In genomic region chr14:34539407-34540180, GRCh38 we compare ENCODE assay signal across 8 cellular contexts. TPM values are rescaled to one million over a fixed set of nuclear protein-coding genes. Genes with fewer than 3 reads are reported as not detected.
DNase-seq lines count a peak whose midpoint lies in the region; ATAC-seq and TF ChIP-seq lines count a peak whose summit lies in the region.

Gene EAPP, minus strand, starts transcription at chr14:34539701. Its CDS starts 73 bp downstream, at chr14:34539628.

- intact Hi-C loops in breast epithelium (cut with DNase I; ENCODE audit: low total_unique reads) = no loop called here

- TF ChIP-seq POLR2A in breast epithelium (IDR thresholded peaks at IDR 0.05) = peak; percentile 88

- ATAC-seq in GM18858 (IDR thresholded peaks at IDR 0.05; ENCODE audit: unreplicated experiment) (peak; percentile 99), HG03064 (IDR thresholded peaks at IDR 0.05; ENCODE audit: low read depth, unreplicated experiment) (peak; percentile 99)

- H3K9me3 ChIP-seq in breast epithelium = no peaks in the 10 kb centered on the region

- H3K4me3 ChIP-seq in breast epithelium = peak within 1 kb of the TSS; percentile 87 to 97 (median 88)

- TF ChIP-seq CTCF in breast epithelium (IDR thresholded peaks at IDR 0.05) = peak in 2 of 3 donors; percentile 14 to 23

- no peaks in the 10 kb centered on the region for H3K36me3 ChIP-seq in breast epithelium

- H3K27ac ChIP-seq in breast epithelium = peak within 1 kb of the TSS; percentile 97 to 99

- no peaks in the 10 kb centered on the region for H3K27me3 ChIP-seq in breast epithelium

- DNase-seq in T-helper 1 cell = peak; percentile 91 to 96 (median 94)
- peak; percentile 98 for DNase-seq in breast epithelium (ENCODE audit: low spot score in 2 of 2)
- peak; percentile 98 for DNase-seq in iris pigment epithelial cell (ENCODE audit: low read depth)
- peak; percentile 96 for DNase-seq in stimulated activated CD4-positive, alpha-beta T cell treated with anti-CD3 and anti-CD28 coated beads, Interleukin-15, amount 100 ng/mL, for 24 hours
- DNase-seq in NCI-H526 treated with DMSO at 0.1 percent for 48 hours (lab: John Stamatoyannopoulos, UW) = no peak
- no peak for DNase-seq in SHP77 (lab: John Stamatoyannopoulos, UW)

- peaks cover 0 to 4% of the 10 kb centered on the region in 2 donors for H3K4me1 ChIP-seq in breast epithelium

RNA-seq across cellular contexts. Expression of gene EAPP, which starts in this region (rescaled TPM):
- 10 to 100 TPM; 43.3 to 81.2 (median 43.8) TPM for total RNA-seq in breast epithelium

Comparison
In these comparisons a context has a peak if more than half of its experiments do, and no peak if none do; other contexts are left out.
1. DNase-seq: peak in T-helper 1 cell (5 of 5), breast epithelium (2 of 2), iris pigment epithelial cell (single experiment) and stimulated activated CD4-positive, alpha-beta T cell treated with anti-CD3 and anti-CD28 coated beads, Interleukin-15, amount 100 ng/mL, for 24 hours (single experiment); none in NCI-H526 treated with DMSO at 0.1 percent for 48 hours (single experiment) and SHP77 (0 of 2).